ENCODE assay signal across 12 cellular contexts in genomic region chr3:162525052-162525451, GRCh38.
A peak's percentile ranks its signal among the peaks of the same experiment; 100 is the strongest.
DNase-seq lines count a peak whose midpoint lies in the region; ATAC-seq and TF ChIP-seq lines count a peak whose summit lies in the region.
"Had no signal": no experiment of that assay in that cellular context is flagged by ENCODE, and none has a peak within 500 bp of the region (broad histone marks: within the 10 kb centered on the region; RNA-seq: fewer than 3 reads in every experiment).

No MANE protein-coding gene starts in this region.

- peak overlapping the region; percentile 28; the same call in 1 of the 2 replicates for H2AFZ ChIP-seq in GM23248
- H2AFZ ChIP-seq: neural progenitor cell, PC-9 had no signal

- no peaks in the 10 kb centered on the region for H3K9me2 ChIP-seq in GM23248 (ENCODE audit: insufficient read depth)

- peak overlapping the region; percentile 67 for H3K4me2 ChIP-seq in GM23248 (ENCODE audit: unreplicated experiment)
- H3K4me2 ChIP-seq: neural progenitor cell, PC-9 had no signal

- H3K4me1 ChIP-seq in GM23248 (ENCODE audit: insufficient read depth) (peaks cover 13% of the 10 kb centered on the region), spleen (no peaks in the 10 kb centered on the region)
- H3K4me1 ChIP-seq: neural progenitor cell had no signal

- intact Hi-C loops in spleen (cut with DNase I; ENCODE audit: low total_unique reads): no loop called here

- H3K27ac ChIP-seq in GM23248 (peak overlapping the region; percentile 39), spleen (no peak overlapping the region)
- H3K27ac ChIP-seq: neural progenitor cell, PC-9 had no signal

- in situ Hi-C loops in GM23248 (cut with MboI): no loop called here
- in situ Hi-C loops in astrocyte of the cerebellum (cut with HindIII; ENCODE audit: low sequenced_read_pairs): no loop called here

- ATAC-seq in HG03565 (IDR thresholded peaks at IDR 0.05; ENCODE audit: unreplicated experiment): no peak
- no peak for ATAC-seq in HG02885 (IDR thresholded peaks at IDR 0.05; ENCODE audit: poor library complexity, unreplicated experiment)
- ATAC-seq: activated T-helper 17 cell treated with anti-CD3 and anti-CD28 coated beads, Interleukin-2, amount 50 U/mL, for 72 hours had no signal

- peak; percentile 82 for DNase-seq in GM23248
- DNase-seq in astrocyte of the cerebellum (ENCODE audit: low read depth): peak; percentile 90
- DNase-seq in hepatic stellate cell (ENCODE audit: low spot score): peak; percentile 36
- peak; percentile 99 for DNase-seq in skeletal muscle cell (ENCODE audit: low read depth)
- no peak for DNase-seq in spleen
- no peak for DNase-seq in NCI-H2227 (lab: John Stamatoyannopoulos, UW; ENCODE audit: unreplicated experiment)
- DNase-seq: DMS79, PC-9 had no signal

- H3K9ac ChIP-seq in GM23248: no peak overlapping the region
- H3K9ac ChIP-seq: neural progenitor cell had no signal

- WGBS in GM23248 (ENCODE audit: low coverage in 1 of 2, low lambda C conversion rate in 2 of 2, missing lambda C conversion rate in 2 of 2), 2 experiments: 0 to 2% methylated on average over 2 of the region's 2 CpGs
- 37 to 64% (median 41%) methylated on average over 2 of the region's 2 CpGs for WGBS in spleen, 5 donors

- H3K79me2 ChIP-seq in GM23248 (ENCODE audit: insufficient read depth): no peaks in the 10 kb centered on the region

- no peaks in the 10 kb centered on the region for H3K27me3 ChIP-seq in GM23248 (replicated peaks; ENCODE audit: insufficient read depth)
- no peaks in the 10 kb centered on the region for H3K27me3 ChIP-seq in spleen (replicated peaks in 1 of 7)
- H3K27me3 ChIP-seq: neural progenitor cell had no signal

- H4K20me1 ChIP-seq in GM23248 (ENCODE audit: insufficient read depth): no peaks in the 10 kb centered on the region

- no peak for TF ChIP-seq CTCF in astrocyte of the cerebellum (IDR thresholded peaks at IDR 0.05; ENCODE audit: low read depth, low read length, missing control alignments)
- TF ChIP-seq CTCF in spleen (IDR thresholded peaks at IDR 0.05 in 8 of 11, conservative IDR thresholded peaks at IDR 0.05 in 3 of 11): no peak

- H3K9me3 ChIP-seq in GM23248 (ENCODE audit: low read depth): no peaks in the 10 kb centered on the region
- H3K9me3 ChIP-seq in spleen: no peaks in the 10 kb centered on the region

- H3K36me3 ChIP-seq in GM23248 (ENCODE audit: low read depth) (no peaks in the 10 kb centered on the region), spleen (no peaks in the 10 kb centered on the region)
- H3K36me3 ChIP-seq: neural progenitor cell had no signal

- H3F3A ChIP-seq in GM23248 (ENCODE audit: insufficient read depth): peaks cover 21% of the 10 kb centered on the region

- H3K4me3 ChIP-seq in GM23248: 0 out of 2 replicates have a peak overlapping the region, but pooled peaks have one; percentile 7
- no peak overlapping the region for H3K4me3 ChIP-seq in astrocyte of the cerebellum (ENCODE audit: low read depth, low read length)
- H3K4me3 ChIP-seq in skeletal muscle cell (ENCODE audit: low read depth, low read length): no peak overlapping the region
- H3K4me3 ChIP-seq in spleen: no peak overlapping the region
- H3K4me3 ChIP-seq: neural progenitor cell, PC-9 had no signal

- no peak for TF ChIP-seq POLR2A in spleen (IDR thresholded peaks at IDR 0.05)

Comparison
In these comparisons a context has a peak if more than half of its experiments do, and no peak if none do; other contexts are left out.
1. DNase-seq: peak in GM23248 (single experiment), astrocyte of the cerebellum (single experiment), hepatic stellate cell (single experiment) and skeletal muscle cell (single experiment); none in spleen (single experiment) and NCI-H2227 (single experiment).